In genomic region chr16:88558457-88559442, GRCh38 we compare ENCODE assay signal across 8 cellular contexts. TPM values are rescaled to one million over a fixed set of nuclear protein-coding genes. Genes with fewer than 3 reads are reported as not detected.
DNase-seq lines count a peak whose midpoint lies in the region; TF ChIP-seq lines count a peak whose summit lies in the region.

No MANE protein-coding gene starts in this region.

- no peak overlapping the region for H3K4me3 ChIP-seq in tibial nerve

- peaks cover 0 to 16% (median 2%) of the 10 kb centered on the region in 4 donors for H3K4me1 ChIP-seq in tibial nerve

- H3K9me3 ChIP-seq in tibial nerve = peaks cover 0 to 9% (median 0%) of the 10 kb centered on the region in 4 donors

- TF ChIP-seq EP300 in tibial nerve (IDR thresholded peaks at IDR 0.05) = no peak

- no peaks in the 10 kb centered on the region for H3K36me3 ChIP-seq in tibial nerve

- H3K27me3 ChIP-seq in tibial nerve = peaks cover 0 to 40% of the 10 kb centered on the region in 2 donors

- peak; percentile 27 to 52 (median 47) for TF ChIP-seq CTCF in tibial nerve (IDR thresholded peaks at IDR 0.05)

- 41 to 43% methylated on average over 29 of the region's 45 CpGs for WGBS in tibial nerve, 2 donors

- H3K27ac ChIP-seq in tibial nerve = no peak overlapping the region

- TF ChIP-seq POLR2A in tibial nerve (IDR thresholded peaks at IDR 0.05) = no peak

- DNase-seq in 8988T (peak; percentile 72), GM03348 (ENCODE audit: low spot score) (peak; percentile 56), NCI-H446 treated with DMSO at 0.1 percent for 48 hours (lab: John Stamatoyannopoulos, UW) (peak; percentile 3), astrocyte of the hippocampus (ENCODE audit: low read depth, low spot score) (peak; percentile 65), iris pigment epithelial cell (ENCODE audit: low read depth) (peak; percentile 65), tibial nerve (ENCODE audit: low spot score in 2 of 2) (peak; percentile 36 to 38), cerebellar nuclear complex (lab: John Stamatoyannopoulos, UW) (no peak)
- no peak for DNase-seq in stimulated activated CD4-positive, alpha-beta T cell treated with anti-CD3 and anti-CD28 coated beads, Interleukin-4, amount 100 ng/mL, for 24 hours

RNA-seq across cellular contexts. Expression of gene ZC3H18, which starts 11.5 kb away (rescaled TPM):
- total RNA-seq in tibial nerve = 10 to 100 TPM; 19.7 to 52.2 (median 28.1) TPM

Comparison
In these comparisons a context has a peak if more than half of its experiments do, and no peak if none do; other contexts are left out.
1. DNase-seq: peak in 8988T (single experiment), GM03348 (single experiment), NCI-H446 treated with DMSO at 0.1 percent for 48 hours (single experiment), astrocyte of the hippocampus (single experiment), iris pigment epithelial cell (single experiment) and tibial nerve (2 of 2); none in cerebellar nuclear complex (0 of 2) and stimulated activated CD4-positive, alpha-beta T cell treated with anti-CD3 and anti-CD28 coated beads, Interleukin-4, amount 100 ng/mL, for 24 hours (single experiment).